In the genomic region with DNA sequence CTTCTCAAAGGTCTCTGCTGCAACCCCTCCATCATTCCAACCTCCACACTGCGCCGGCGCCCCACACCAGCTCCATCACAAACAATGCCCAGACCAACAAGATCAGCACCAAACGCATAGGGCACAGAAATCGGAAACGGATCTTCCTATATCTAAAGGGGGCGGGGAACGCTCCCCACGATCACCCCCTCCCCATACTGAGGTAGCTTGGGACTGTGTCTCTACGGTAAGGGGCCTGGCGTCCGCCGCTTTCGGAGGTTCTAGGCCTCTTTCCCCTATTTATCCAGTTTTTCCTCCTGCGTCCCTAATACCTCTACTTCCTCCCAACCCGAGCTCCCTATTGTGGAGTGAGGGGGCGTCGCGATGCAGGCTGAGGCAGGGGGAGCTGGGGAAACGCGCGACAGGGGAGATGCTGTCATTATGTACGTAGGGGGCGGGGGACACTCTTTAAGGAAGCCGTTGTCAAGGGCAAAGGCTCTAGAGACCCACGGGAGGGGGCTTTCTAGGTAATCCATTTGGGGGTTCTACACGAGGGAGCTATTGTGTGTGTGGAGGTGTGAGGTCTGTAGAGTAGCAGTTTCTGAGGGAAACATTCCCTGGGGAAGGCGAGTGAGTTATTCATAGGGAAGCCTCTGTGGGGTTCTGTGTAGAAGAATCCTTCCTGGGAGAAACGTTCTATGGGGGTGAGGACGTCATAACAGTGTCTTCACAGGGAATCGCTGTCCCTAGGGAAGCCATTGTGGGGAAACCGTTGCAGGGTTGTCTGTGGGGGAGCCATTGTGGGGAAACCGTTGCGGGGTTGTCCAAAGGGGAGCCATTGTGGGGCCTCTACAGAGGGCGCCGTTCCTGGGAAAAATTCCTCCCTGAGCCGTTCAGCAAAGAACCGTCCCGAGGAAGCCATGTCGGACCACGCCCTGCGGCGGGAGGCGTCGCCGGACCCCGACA, we compare ENCODE assay signal across 8 cellular contexts. TPM values are rescaled to one million over a fixed set of nuclear protein-coding genes. Genes with fewer than 3 reads are reported as not detected.
DNase-seq lines count a peak whose midpoint lies in the region; ATAC-seq, FAIRE-seq and TF ChIP-seq lines count a peak whose summit lies in the region.

No MANE protein-coding gene starts in this region.

- no peak overlapping the region for H3K56ac ChIP-seq in H9 (ENCODE audit: insufficient read length, low read depth, low read length)

- H3K9me3 ChIP-seq in BLaER1 (peaks cover 6% of the 10 kb centered on the region; the same call in 1 of the 2 replicates), H9 (ENCODE audit: control insufficient read depth, low read depth, low read length) (no peaks in the 10 kb centered on the region), iPS-20b (ENCODE audit: insufficient read depth, low read depth, low read length) (no peaks in the 10 kb centered on the region)

- peaks cover 1% of the 10 kb centered on the region; the same call in 1 of the 2 replicates for H3K79me2 ChIP-seq in H9 (ENCODE audit: insufficient read depth, low read length)

- no peaks in the 10 kb centered on the region; a peak in 1 of 7 replicates for H3K36me3 Mint-ChIP-seq in H9 (ENCODE audit: insufficient read depth in 1 of 3, low read depth in 3 of 3)

- H3K4me1 ChIP-seq in BLaER1, result peaks cover 22% of the 10 kb centered on the region
- no peaks in the 10 kb centered on the region for H3K4me1 ChIP-seq in H9 (ENCODE audit: insufficient read depth, low read length)
- H3K4me1 ChIP-seq in iPS-20b (ENCODE audit: insufficient read depth, low read length), result peaks cover 9% of the 10 kb centered on the region

- H3K4ac ChIP-seq in H9 (ENCODE audit: low read depth, low read length), result no peak overlapping the region

- ATAC-seq in sciatic nerve, result peak; percentile 53
- no peak for ATAC-seq in GM21447 (IDR thresholded peaks at IDR 0.05; ENCODE audit: unreplicated experiment)

- H4K91ac ChIP-seq in H9 (ENCODE audit: insufficient read length, low read depth, low read length), result no peak overlapping the region

- no peak overlapping the region for H2BK12ac ChIP-seq in H9 (ENCODE audit: insufficient read length, low read depth, low read length)

- H3K4me3 ChIP-seq in BLaER1 (peak overlapping the region; percentile 93), bronchial epithelial cell (ENCODE audit: low read depth, low read length) (peak overlapping the region; percentile 57), iPS-20b (ENCODE audit: low read length) (peak overlapping the region; percentile 86)

- no peaks in the 10 kb centered on the region for H3K27me3 ChIP-seq in BLaER1
- H3K27me3 ChIP-seq in H9 (ENCODE audit: insufficient read depth, low read length), result no peaks in the 10 kb centered on the region
- no peaks in the 10 kb centered on the region for H3K27me3 ChIP-seq in bronchial epithelial cell (ENCODE audit: control insufficient read depth, insufficient read depth, low read length)
- H3K27me3 ChIP-seq in iPS-20b (ENCODE audit: insufficient read depth, low read length), result peaks cover 15% of the 10 kb centered on the region

- no peaks in the 10 kb centered on the region for H3K79me1 ChIP-seq in H9 (ENCODE audit: insufficient read depth, low read depth, low read length, poor library complexity, severe bottlenecking)

- H3K36me3 ChIP-seq in BLaER1, result 0 out of 2 replicates have a peak, but pooled peaks cover 4% of the 10 kb centered on the region
- no peaks in the 10 kb centered on the region for H3K36me3 ChIP-seq in bronchial epithelial cell (ENCODE audit: control insufficient read depth, insufficient read depth, low read length)
- no peaks in the 10 kb centered on the region for H3K36me3 ChIP-seq in iPS-20b (ENCODE audit: insufficient read depth, low read depth, low read length)

- CTCF ChIA-PET in RWPE1 (lab: Yijun Ruan, JAX), result interaction anchor here (0.6 to 1.0 kb wide), 2 partner anchors 167 to 894 kb away, joined by 3 read pairs; no protein-coding TSS in a partner anchor

- H3K9ac ChIP-seq in BLaER1 (peak overlapping the region; percentile 90), H9 (ENCODE audit: extremely low read depth, insufficient read length, low read length) (no peak overlapping the region), iPS-20b (ENCODE audit: low read depth, low read length) (peak overlapping the region; percentile 65; the same call in 1 of the 2 replicates)

- no peak for FAIRE-seq in bronchial epithelial cell (lab: Jason Lieb, UNC)

- H3K4me2 ChIP-seq in BLaER1 (peak overlapping the region; percentile 95), H9 (ENCODE audit: insufficient read depth, insufficient read length, low read length) (peak overlapping the region; percentile 71)

- no peak overlapping the region for H2BK20ac ChIP-seq in H9 (ENCODE audit: low read depth, low read length, poor library complexity, severe bottlenecking)

- H2BK15ac ChIP-seq in H9 (ENCODE audit: low read depth, low read length), result no peak overlapping the region

- H3K27ac Mint-ChIP-seq in H9, result peak overlapping the region in 1 of 3 experiments; percentile 65; a peak in 3 of 7 replicates

- peak overlapping the region; percentile 80 to 85 for H3K4me3 Mint-ChIP-seq in H9

- intact Hi-C loops in sciatic nerve (cut with DNase I), result no loop called here

- peaks cover 23% of the 10 kb centered on the region for H3K27me3 Mint-ChIP-seq in H9 (ENCODE audit: low read depth)

- no peak overlapping the region for H3K14ac ChIP-seq in H9 (ENCODE audit: insufficient read depth, low read length)

- peaks cover 9% of the 10 kb centered on the region for H3K23me2 ChIP-seq in H9 (ENCODE audit: insufficient read length, low read depth, low read length, poor library complexity, severe bottlenecking)

- no peak overlapping the region for H2BK5ac ChIP-seq in H9 (ENCODE audit: insufficient read length, low read length)

- no peak overlapping the region for H3K23ac ChIP-seq in H9 (ENCODE audit: insufficient read length, low read depth, low read length)

- no CpG with 5 or more reads among the region's 47 CpGs for WGBS in H9 (ENCODE audit: extremely low coverage, insufficient read length, low lambda C conversion rate)

- no peak overlapping the region for H3K18ac ChIP-seq in H9 (ENCODE audit: insufficient read length, low read depth, low read length)

- H3K4me1 Mint-ChIP-seq in H9, result peaks cover 15 to 25% of the 10 kb centered on the region in 2 experiments

- peak overlapping the region; percentile 88 for H3K27ac ChIP-seq in BLaER1
- no peak overlapping the region for H3K27ac ChIP-seq in H9 (ENCODE audit: insufficient read length, low read depth, low read length)
- H3K27ac ChIP-seq in RWPE1, result peak overlapping the region; percentile 89
- no peak overlapping the region for H3K27ac ChIP-seq in iPS-20b (ENCODE audit: low read length)

- H4K20me1 ChIP-seq in BLaER1 (peaks cover 49% of the 10 kb centered on the region), H9 (ENCODE audit: control insufficient read depth, insufficient read depth, insufficient read length) (no peaks in the 10 kb centered on the region)

- TF ChIP-seq CTCF in H9 (conservative IDR thresholded peaks at IDR 0.05) (no peak), RWPE1 (conservative IDR thresholded peaks at IDR 0.05; ENCODE audit: low read depth) (no peak), bronchial epithelial cell (IDR thresholded peaks at IDR 0.05; ENCODE audit: insufficient read depth, low read length, severe bottlenecking) (peak; percentile 24)

- H2AK5ac ChIP-seq in H9 (ENCODE audit: insufficient read length, low read length), result no peak overlapping the region

- DNase-seq in H9 (peak; percentile 37), RWPE1 (ENCODE audit: low spot score) (peak; percentile 50), bronchial epithelial cell (ENCODE audit: low read depth) (peak; percentile 30), sciatic nerve (ENCODE audit: low spot score) (no peak), NCI-H128 (lab: John Stamatoyannopoulos, UW; ENCODE audit: unreplicated experiment) (no peak)

- POLR2A ChIA-PET in RWPE1 (lab: Yijun Ruan, JAX; ENCODE audit: low non-redundant PET), result no interaction called here

- no peak overlapping the region for H4K8ac ChIP-seq in H9 (replicated peaks; ENCODE audit: insufficient read length, low read depth, low read length)

- H3T11ph ChIP-seq in H9 (ENCODE audit: low read length), result no peak overlapping the region

- no peak overlapping the region for H2AFZ ChIP-seq in H9 (ENCODE audit: low read length)

- no peaks in the 10 kb centered on the region; a peak in 1 of 5 replicates for H3K9me3 Mint-ChIP-seq in H9

- no peak overlapping the region for H4K5ac ChIP-seq in H9 (ENCODE audit: insufficient read length, low read depth, low read length)

- no peak overlapping the region for H2BK120ac ChIP-seq in H9 (ENCODE audit: low read depth, low read length, poor library complexity, severe bottlenecking)

RNA-seq across cellular contexts. Expression of a gene that starts 0.7 kb away (rescaled TPM):
- total RNA-seq in H9 (2021) (5.3 and 5.5 TPM in 2 replicates), bronchial epithelial cell (5.5 and 6.7 TPM in 2 replicates), sciatic nerve (35.0 TPM)

Comparison
In these comparisons a context has a peak if more than half of its experiments do, and no peak if none do; other contexts are left out.
1. H3K27ac ChIP-seq: peak in BLaER1 (single experiment) and RWPE1 (single experiment); none in H9 (single experiment) and iPS-20b (single experiment).
2. DNase-seq: peak in H9 (single experiment), RWPE1 (single experiment) and bronchial epithelial cell (single experiment); none in sciatic nerve (single experiment) and NCI-H128 (single experiment).
3. Peak in every context shown above with its lines, with median percentiles within 50 percentile points of each other: H3K4me3 ChIP-seq.